22 cellular contexts compared by ENCODE assay signal in genomic region chr16:71627631-71628236, GRCh38. TPM values are rescaled to one million over a fixed set of nuclear protein-coding genes. Genes with fewer than 3 reads are reported as not detected.
A peak's percentile ranks its signal among the peaks of the same experiment; 100 is the strongest.
DNase-seq lines count a peak whose midpoint lies in the region; TF ChIP-seq lines count a peak whose summit lies in the region.
"Had no signal": no experiment of that assay in that cellular context is flagged by ENCODE, and none has a peak within 500 bp of the region (broad histone marks: within the 10 kb centered on the region; RNA-seq: fewer than 3 reads in every experiment).

No MANE protein-coding gene starts in this region.

- H3K9ac ChIP-seq in ES-I3 (ENCODE audit: low read depth, low read length), result peak overlapping the region; percentile 38; the same call in 1 of the 2 replicates

- no peaks in the 10 kb centered on the region for H3K9me3 ChIP-seq in ES-I3 (ENCODE audit: control insufficient read depth, insufficient read depth, low read length)
- H3K9me3 ChIP-seq: BE2C, lower lobe of right lung, MG63 had no signal

- peaks cover 27% of the 10 kb centered on the region for H3K27me3 Mint-ChIP-seq in T-helper 2 cell treated with Interferon-gamma antibody and Interleukin-4, amounts not matched to agents 5 μg/mL and 100 μg/mL, for 36 hours (ENCODE audit: low read depth)
- H3K27me3 Mint-ChIP-seq in CD14-positive monocyte (ENCODE audit: low read depth in 3 of 3), result peaks cover 37 to 46% (median 41%) of the 10 kb centered on the region in 3 donors

- peaks cover 7% of the 10 kb centered on the region for H3K4me1 ChIP-seq in ES-I3 (ENCODE audit: insufficient read depth, low read length)
- H3K4me1 ChIP-seq: BE2C had no signal

- H3K9me3 Mint-ChIP-seq in T-helper 2 cell treated with Interferon-gamma antibody and Interleukin-4, amounts not matched to agents 5 μg/mL and 100 μg/mL, for 36 hours, result no peaks in the 10 kb centered on the region
- peaks cover 0 to 4% (median 2%) of the 10 kb centered on the region in 7 donors for H3K9me3 Mint-ChIP-seq in CD14-positive monocyte
- H3K9me3 Mint-ChIP-seq: activated CD4-positive, alpha-beta T cell treated with anti-CD3 and anti-CD28 coated beads, Interleukin-2, amount 10 ng/mL, durations not matched to agents 24 days and 14 days; activated naive CD4-positive, alpha-beta T cell treated with anti-CD3 and anti-CD28 coated beads, Interleukin-2, amount 50 U/mL, for 72 hours had no signal

- no peaks in the 10 kb centered on the region for H3K36me3 ChIP-seq in ES-I3 (ENCODE audit: insufficient read depth, low read length)
- H3K36me3 ChIP-seq: BE2C, brain microvascular endothelial cell, lower lobe of right lung, MG63 had no signal

- no peak overlapping the region for H3K4me3 ChIP-seq in choroid plexus epithelial cell (ENCODE audit: low read depth, low read length)
- H3K4me3 ChIP-seq: MG63 had no signal

- peak; percentile 19 for DNase-seq in HuH-7.5 (ENCODE audit: low spot score)
- DNase-seq in choroid plexus epithelial cell (ENCODE audit: low read depth), result peak; percentile 57
- peak; percentile 49 for DNase-seq in myocyte (ENCODE audit: low read depth)
- DNase-seq in SIG-M5 (lab: John Stamatoyannopoulos, UW), result no peak
- DNase-seq in T-helper 2 cell treated with Interferon-gamma antibody and Interleukin-4, amounts not matched to agents 5 μg/mL and 100 μg/mL, for 36 hours (ENCODE audit: low spot score), result no peak
- no peak for DNase-seq in CD14-positive monocyte (ENCODE audit: low spot score)
- DNase-seq in GM10266 (ENCODE audit: extremely low spot score), result no peak
- DNase-seq: activated CD4-positive, alpha-beta T cell treated with anti-CD3 and anti-CD28 coated beads, Interleukin-2, amount 10 ng/mL, durations not matched to agents 24 days and 14 days; BE2C; brain microvascular endothelial cell; DND-41; hippocampal formation; lower lobe of right lung; MG63; NCI-H1930; retina; Right ventricle myocardium superior; substantia nigra; T-helper 9 cell had no signal

- TF ChIP-seq CTCF in choroid plexus epithelial cell (conservative IDR thresholded peaks at IDR 0.05; ENCODE audit: low read depth, low read length), result no peak
- no peak for TF ChIP-seq CTCF in CD14-positive monocyte (IDR thresholded peaks at IDR 0.05)
- no peak for TF ChIP-seq CTCF in GM10266 (IDR thresholded peaks at IDR 0.05; ENCODE audit: control insufficient read depth, insufficient read depth, low read depth, missing control alignments)

- H3K4me1 Mint-ChIP-seq in T-helper 2 cell treated with Interferon-gamma antibody and Interleukin-4, amounts not matched to agents 5 μg/mL and 100 μg/mL, for 36 hours (ENCODE audit: low read depth), result no peaks in the 10 kb centered on the region
- H3K4me1 Mint-ChIP-seq in CD14-positive monocyte, result no peaks in the 10 kb centered on the region

- no peaks in the 10 kb centered on the region for H3K36me3 Mint-ChIP-seq in T-helper 2 cell treated with Interferon-gamma antibody and Interleukin-4, amounts not matched to agents 5 μg/mL and 100 μg/mL, for 36 hours (ENCODE audit: low read depth)
- no peaks in the 10 kb centered on the region for H3K36me3 Mint-ChIP-seq in CD14-positive monocyte

- intact Hi-C loops in CD14-positive monocyte (cut with micrococcal nuclease), result no loop called here

- H3K27ac Mint-ChIP-seq in T-helper 2 cell treated with Interferon-gamma antibody and Interleukin-4, amounts not matched to agents 5 μg/mL and 100 μg/mL, for 36 hours, result no peak overlapping the region
- H3K27ac Mint-ChIP-seq in CD14-positive monocyte, result no peak overlapping the region
- H3K27ac Mint-ChIP-seq: activated CD4-positive, alpha-beta T cell treated with anti-CD3 and anti-CD28 coated beads, Interleukin-2, amount 10 ng/mL, durations not matched to agents 24 days and 14 days; activated naive CD4-positive, alpha-beta T cell treated with anti-CD3 and anti-CD28 coated beads, Interleukin-2, amount 50 U/mL, for 72 hours had no signal

- H3K4me3 Mint-ChIP-seq in T-helper 2 cell treated with Interferon-gamma antibody and Interleukin-4, amounts not matched to agents 5 μg/mL and 100 μg/mL, for 36 hours, result no peak overlapping the region
- H3K4me3 Mint-ChIP-seq in CD14-positive monocyte, result no peak overlapping the region
- H3K4me3 Mint-ChIP-seq: activated CD4-positive, alpha-beta T cell treated with anti-CD3 and anti-CD28 coated beads, Interleukin-2, amount 10 ng/mL, durations not matched to agents 24 days and 14 days had no signal

RNA-seq across cellular contexts. Expression of gene MARVELD3, which starts 1.8 kb away (rescaled TPM):
- not detected in 2 replicates for total RNA-seq in myocyte
- polyA plus RNA-seq in myocyte (2012), result 0.37 TPM
- under 1 TPM in 1 of 2 donors, not detected in 1; 0.12 TPM for polyA plus RNA-seq in CD14-positive monocyte
- total RNA-seq: activated CD4-positive, alpha-beta T cell treated with anti-CD3 and anti-CD28 coated beads, Interleukin-2, amount 10 ng/mL, durations not matched to agents 24 days and 14 days; activated naive CD4-positive, alpha-beta T cell treated with anti-CD3 and anti-CD28 coated beads, Interleukin-2, amount 50 U/mL, for 72 hours; Right ventricle myocardium superior had no signal
- polyA plus RNA-seq: neural cell had no signal

RNA-seq across cellular contexts. Expression of gene TAT, which starts 50.8 kb away (rescaled TPM):
- not detected in 2 replicates for total RNA-seq in myocyte
- polyA plus RNA-seq in myocyte (2012), result not detected
- polyA plus RNA-seq in CD14-positive monocyte, result not detected
- total RNA-seq: activated CD4-positive, alpha-beta T cell treated with anti-CD3 and anti-CD28 coated beads, Interleukin-2, amount 10 ng/mL, durations not matched to agents 24 days and 14 days; activated naive CD4-positive, alpha-beta T cell treated with anti-CD3 and anti-CD28 coated beads, Interleukin-2, amount 50 U/mL, for 72 hours; lower lobe of right lung had no signal
- polyA plus RNA-seq: neural cell had no signal

Comparison
In these comparisons a context has a peak if more than half of its experiments do, and no peak if none do; other contexts are left out.
1. DNase-seq: peak in HuH-7.5 (single experiment), choroid plexus epithelial cell (single experiment) and myocyte (single experiment); none in SIG-M5 (single experiment), T-helper 2 cell treated with Interferon-gamma antibody and Interleukin-4, amounts not matched to agents 5 μg/mL and 100 μg/mL, for 36 hours (single experiment), CD14-positive monocyte (single experiment) and GM10266 (single experiment).